ENCODE assay signal across 12 cellular contexts in genomic region chr7:90579181-90579688, GRCh38. TPM values are rescaled to one million over a fixed set of nuclear protein-coding genes. Genes with fewer than 3 reads are reported as not detected.
DNase-seq lines count a peak whose midpoint lies in the region; ATAC-seq, FAIRE-seq and TF ChIP-seq lines count a peak whose summit lies in the region.
"Had no signal": no experiment of that assay in that cellular context is flagged by ENCODE, and none has a peak within 500 bp of the region (broad histone marks: within the 10 kb centered on the region; RNA-seq: fewer than 3 reads in every experiment).

No MANE protein-coding gene starts in this region.

- peak; percentile 49 for TF ChIP-seq CTCF in fibroblast of the aortic adventitia (IDR thresholded peaks at IDR 0.05; ENCODE audit: insufficient read depth, low read length)
- TF ChIP-seq CTCF in spleen (IDR thresholded peaks at IDR 0.05 in 8 of 11, conservative IDR thresholded peaks at IDR 0.05 in 3 of 11): no peak

- WGBS in spleen, 5 donors: 24 to 49% (median 36%) methylated on average over 4 of the region's 4 CpGs

- no peaks in the 10 kb centered on the region for H3K9me3 ChIP-seq in spleen

- H3K4me1 ChIP-seq in spleen: peaks cover 0 to 14% (median 0%) of the 10 kb centered on the region in 6 donors

- no peak for TF ChIP-seq POLR2A in H54 (IDR thresholded peaks at IDR 0.05; ENCODE audit: low read depth, low read length)
- no peak for TF ChIP-seq POLR2A in spleen (IDR thresholded peaks at IDR 0.05)

- H3K27me3 ChIP-seq in spleen (replicated peaks in 1 of 7): no peaks in the 10 kb centered on the region

- H3K36me3 ChIP-seq in spleen: no peaks in the 10 kb centered on the region

- H3K4me3 ChIP-seq in fibroblast of the aortic adventitia (ENCODE audit: low read depth, low read length) (no peak overlapping the region), spleen (no peak overlapping the region)

- DNase-seq in H54 (ENCODE audit: insufficient read length, low spot score) (no peak), fibroblast of the aortic adventitia (ENCODE audit: low read depth) (peak; percentile 98), spleen (no peak), SHP77 (lab: John Stamatoyannopoulos, UW) (no peak), NAMALWA (ENCODE audit: low spot score) (no peak)
- DNase-seq in stimulated activated CD4-positive, alpha-beta T cell treated with anti-CD3 and anti-CD28 coated beads, Interleukin-12 subunit alpha, Interleukin-12 subunit beta, amount 100 ng/mL, for 4 hours: no peak
- DNase-seq: cortex of kidney, NCI-H510A, nucleus accumbens, T-helper 17 cell had no signal

- intact Hi-C loops in spleen (cut with DNase I; ENCODE audit: low total_unique reads): no loop called here

- peak overlapping the region in 5 of 8 donors; percentile 16 to 75 (median 35) for H3K27ac ChIP-seq in spleen

- peak; percentile 84 for ATAC-seq in SK-N-SH treated with all-trans-retinoic acid at 6 μM for 48 hours
- ATAC-seq: T-helper 17 cell had no signal

- FAIRE-seq in H54 (lab: Jason Lieb, UNC): peak; percentile 94

TF ChIP-seq in SK-N-SH treated with all-trans-retinoic acid at 6 μM for 48 hours, 23 proteins besides CTCF, POLR2A, EP300 and RAD21:
- TF ChIP-seq ESRRG (CRISPR knock-in tag; IDR thresholded peaks at IDR 0.05): no peak
- no peak for TF ChIP-seq TOX (CRISPR knock-in tag; IDR thresholded peaks at IDR 0.05; ENCODE audit: borderline replicate concordance)
- TF ChIP-seq ZNF70 (CRISPR knock-in tag; IDR thresholded peaks at IDR 0.05): no peak
- TF ChIP-seq CSRNP3 (CRISPR knock-in tag; IDR thresholded peaks at IDR 0.05): no peak
- no peak for TF ChIP-seq ISL1 (CRISPR knock-in tag; IDR thresholded peaks at IDR 0.05)
- no peak for TF ChIP-seq RARB (CRISPR knock-in tag; IDR thresholded peaks at IDR 0.05)
- TF ChIP-seq ZC3H10 (CRISPR knock-in tag; IDR thresholded peaks at IDR 0.05): no peak
- no peak for TF ChIP-seq GLIS3 (CRISPR knock-in tag; IDR thresholded peaks at IDR 0.05)
- TF ChIP-seq TCF4 (CRISPR knock-in tag; IDR thresholded peaks at IDR 0.05; ENCODE audit: borderline replicate concordance): no peak
- no peak for TF ChIP-seq PATZ1 (CRISPR knock-in tag; IDR thresholded peaks at IDR 0.05; ENCODE audit: borderline replicate concordance)
- TF ChIP-seq CREB5 (CRISPR knock-in tag; IDR thresholded peaks at IDR 0.05; ENCODE audit: low read depth): no peak
- no peak for TF ChIP-seq ZNF565 (CRISPR knock-in tag; conservative IDR thresholded peaks at IDR 0.05; ENCODE audit: low read depth)
- TF ChIP-seq PPARA (CRISPR knock-in tag; IDR thresholded peaks at IDR 0.05; ENCODE audit: borderline replicate concordance): no peak
- no peak for TF ChIP-seq POU6F1 (CRISPR knock-in tag; IDR thresholded peaks at IDR 0.05; ENCODE audit: borderline replicate concordance, low read depth)

RNA-seq across cellular contexts. Expression of gene CDK14, which starts 16.9 kb away (rescaled TPM):
- 26.7 and 44.8 TPM in 2 replicates for total RNA-seq in fibroblast of the aortic adventitia (ENCODE audit: low replicate concordance)
- total RNA-seq in spleen: 100 to 1,000 TPM in 1 of 7 donors, 10 to 100 TPM in 6; 48.2 to 109 (median 73.5) TPM
- 1 to 10 TPM; 6.6 to 8.9 (median 7.3) TPM for polyA plus RNA-seq in spleen
- total RNA-seq: G401 had no signal
